ENCODE assay signal across 1 cellular context in the genomic region with DNA sequence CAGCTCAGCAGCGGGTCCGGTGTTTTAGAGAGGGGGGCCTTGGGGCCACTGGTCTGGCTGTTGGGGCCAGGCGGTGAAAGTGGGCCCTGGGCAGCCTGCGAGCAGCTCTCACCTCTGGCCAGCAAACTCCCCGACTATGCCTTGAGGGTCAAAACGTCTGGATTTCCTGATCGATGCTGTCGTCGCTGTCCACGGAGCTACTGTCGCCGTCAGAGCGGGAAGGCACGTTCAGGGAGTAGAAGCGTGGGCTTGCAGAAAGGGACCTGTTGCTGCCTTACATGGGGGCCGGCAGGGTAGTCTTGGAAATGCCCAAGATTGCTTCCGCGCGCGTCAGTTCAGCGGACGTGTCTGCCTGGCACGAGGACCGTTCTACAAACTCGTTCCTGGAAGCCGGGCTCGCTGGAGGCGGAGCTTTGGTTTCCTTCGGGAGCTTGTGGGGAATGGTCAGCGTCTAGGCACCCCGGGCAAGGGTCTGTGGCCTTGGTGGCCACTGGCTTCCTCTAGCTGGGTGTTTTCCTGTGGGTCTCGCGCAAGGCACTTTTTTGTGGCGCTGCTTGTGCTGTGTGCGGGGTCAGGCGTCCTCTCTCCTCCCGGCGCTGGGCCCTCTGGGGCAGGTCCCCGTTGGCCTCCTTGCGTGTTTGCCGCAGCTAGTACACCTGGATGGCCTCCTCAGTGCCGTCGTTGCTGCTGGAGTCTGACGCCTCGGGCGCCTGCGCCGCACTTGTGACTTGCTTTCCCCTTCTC.
TF ChIP-seq lines count a peak whose summit lies in the region.

No MANE protein-coding gene starts in this region.

TF ChIP-seq in H1, 55 proteins besides CTCF, POLR2A, EP300 and RAD21 (continued from another document):
- TF ChIP-seq, protein P1, sequence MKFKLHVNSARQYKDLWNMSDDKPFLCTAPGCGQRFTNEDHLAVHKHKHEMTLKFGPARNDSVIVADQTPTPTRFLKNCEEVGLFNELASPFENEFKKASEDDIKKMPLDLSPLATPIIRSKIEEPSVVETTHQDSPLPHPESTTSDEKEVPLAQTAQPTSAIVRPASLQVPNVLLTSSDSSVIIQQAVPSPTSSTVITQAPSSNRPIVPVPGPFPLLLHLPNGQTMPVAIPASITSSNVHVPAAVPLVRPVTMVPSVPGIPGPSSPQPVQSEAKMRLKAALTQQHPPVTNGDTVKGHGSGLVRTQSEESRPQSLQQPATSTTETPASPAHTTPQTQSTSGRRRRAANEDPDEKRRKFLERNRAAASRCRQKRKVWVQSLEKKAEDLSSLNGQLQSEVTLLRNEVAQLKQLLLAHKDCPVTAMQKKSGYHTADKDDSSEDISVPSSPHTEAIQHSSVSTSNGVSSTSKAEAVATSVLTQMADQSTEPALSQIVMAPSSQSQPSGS (IDR thresholded peaks at IDR 0.05; ENCODE audit: low read length): no peak
- TF ChIP-seq RBBP5 (IDR thresholded peaks at IDR 0.05; ENCODE audit: borderline replicate concordance, low read depth, low read length) (no peak), SAP30 (IDR thresholded peaks at IDR 0.05; ENCODE audit: insufficient read depth, insufficient replicate concordance, low read length) (no peak), CREB1 (IDR thresholded peaks at IDR 0.05) (no peak), POU5F1 (IDR thresholded peaks at IDR 0.05; ENCODE audit: low read depth, low read length) (no peak)
